8 cellular contexts compared by ENCODE assay signal in the genomic region with DNA sequence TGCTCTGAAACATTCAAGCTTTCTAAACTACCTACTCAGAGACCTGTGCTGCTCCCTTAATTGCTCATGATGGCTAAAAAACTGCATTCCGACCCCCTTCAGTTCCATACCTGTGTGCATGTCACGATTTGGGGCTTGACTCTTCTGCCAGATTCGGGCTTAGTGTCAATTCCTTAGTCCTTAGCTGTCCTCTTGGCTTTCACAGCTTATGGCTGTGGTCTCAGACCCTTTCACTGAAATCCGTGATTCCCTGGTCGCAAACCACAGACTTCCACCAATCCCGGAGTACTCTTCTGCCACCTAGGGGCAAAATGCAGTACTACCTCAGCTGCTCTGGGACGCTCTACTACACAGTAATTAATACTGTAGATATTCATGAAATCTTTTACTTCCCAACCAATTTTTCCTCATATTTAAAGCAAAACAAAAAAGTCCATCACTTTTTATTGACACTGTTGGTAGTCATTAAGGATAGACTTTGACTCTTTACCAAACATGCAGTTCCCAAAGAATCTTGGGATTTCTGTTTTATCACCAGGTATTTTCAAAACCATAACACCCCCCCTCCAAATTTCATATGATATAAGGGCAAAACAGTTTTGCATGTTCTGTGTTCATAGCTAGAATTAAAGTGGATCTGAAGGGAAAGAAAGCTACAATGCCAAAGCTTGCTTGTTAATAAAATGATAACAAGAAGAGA.
A peak's percentile ranks its signal among the peaks of the same experiment; 100 is the strongest.
DNase-seq lines count a peak whose midpoint lies in the region; ATAC-seq and TF ChIP-seq lines count a peak whose summit lies in the region.

No MANE protein-coding gene starts in this region.

- H2AFZ ChIP-seq in OCI-LY7 (ENCODE audit: low read length) = no peak overlapping the region; the same call in 1 of the 2 replicates

- POLR2A ChIA-PET in OCI-LY7 (lab: Charles Lee) = interaction anchor here (0.5 kb wide), 1 partner anchor 241 kb away, joined by 3 read pairs; no protein-coding TSS in a partner anchor

- BruUV-seq in OCI-LY7 (replicated peaks; lab: Mats Ljungman, UMichigan) = no TSS peak

- H3K4me3 Mint-ChIP-seq in activated naive CD8-positive, alpha-beta T cell treated with anti-CD3 and anti-CD28 coated beads for 36 hours = no peak overlapping the region

- H3K9me2 ChIP-seq in OCI-LY7 (ENCODE audit: insufficient read depth, low read length) = no peaks in the 10 kb centered on the region

- peak; percentile 79 for ATAC-seq in GM19397 (IDR thresholded peaks at IDR 0.05; ENCODE audit: unreplicated experiment)
- ATAC-seq in HG03469 (IDR thresholded peaks at IDR 0.05; ENCODE audit: unreplicated experiment) = peak; percentile 63
- peak; percentile 57 to 63 for ATAC-seq in left cardiac atrium

- no peaks in the 10 kb centered on the region for H3K36me3 Mint-ChIP-seq in activated naive CD8-positive, alpha-beta T cell treated with anti-CD3 and anti-CD28 coated beads for 36 hours

- no peaks in the 10 kb centered on the region for H3K36me3 ChIP-seq in OCI-LY7 (ENCODE audit: insufficient read depth, low read length)

- no peak overlapping the region for H3K4me2 ChIP-seq in OCI-LY7 (ENCODE audit: low read length)

- H3K4me1 ChIP-seq in OCI-LY7 (ENCODE audit: insufficient read depth, low read length, poor library complexity, severe bottlenecking) = no peaks in the 10 kb centered on the region

- no peaks in the 10 kb centered on the region for H3K9me3 ChIP-seq in OCI-LY7 (ENCODE audit: low read length)

- H3K79me2 ChIP-seq in OCI-LY7 (ENCODE audit: insufficient read depth, low read depth, low read length) = no peaks in the 10 kb centered on the region

- H3K4me1 Mint-ChIP-seq in activated naive CD8-positive, alpha-beta T cell treated with anti-CD3 and anti-CD28 coated beads for 36 hours = no peaks in the 10 kb centered on the region

- H3K9me3 Mint-ChIP-seq in activated naive CD8-positive, alpha-beta T cell treated with anti-CD3 and anti-CD28 coated beads for 36 hours = no peaks in the 10 kb centered on the region

- no peak overlapping the region for H3K27ac Mint-ChIP-seq in activated naive CD8-positive, alpha-beta T cell treated with anti-CD3 and anti-CD28 coated beads for 36 hours

- no peak overlapping the region for H3K4me3 ChIP-seq in OCI-LY7 (ENCODE audit: low read depth, low read length, poor library complexity, severe bottlenecking)

- no peak overlapping the region for H3K27ac ChIP-seq in OCI-LY7 (ENCODE audit: low read depth, low read length, poor library complexity, severe bottlenecking)

- CTCF ChIA-PET in OCI-LY7 (lab: Charles Lee; ENCODE audit: unreplicated experiment) = no interaction called here

- H4K20me1 ChIP-seq in OCI-LY7 (ENCODE audit: insufficient read depth, low read length) = no peaks in the 10 kb centered on the region

- peak; percentile 54 for DNase-seq in DMS114 treated with DMSO at 0.1 percent for 48 hours (lab: John Stamatoyannopoulos, UW; ENCODE audit: unreplicated experiment)
- peak; percentile 46 for DNase-seq in OCI-LY7 (ENCODE audit: low spot score)
- peak; percentile 3 for DNase-seq in activated naive CD8-positive, alpha-beta T cell treated with anti-CD3 and anti-CD28 coated beads for 36 hours
- DNase-seq in left cardiac atrium = peak; percentile 45
- peak; percentile 8 for DNase-seq in putamen (ENCODE audit: low spot score)
- no peak for DNase-seq in OCI-M2 (lab: John Stamatoyannopoulos, UW; ENCODE audit: unreplicated experiment)

- peaks cover 8% of the 10 kb centered on the region for H3K27me3 Mint-ChIP-seq in activated naive CD8-positive, alpha-beta T cell treated with anti-CD3 and anti-CD28 coated beads for 36 hours

- intact Hi-C loops in OCI-LY7 (cut with micrococcal nuclease; ENCODE audit: unreplicated experiment) (no loop called here), left cardiac atrium (cut with DNase I) (no loop called here)

- peak; percentile 93 for TF ChIP-seq CTCF in OCI-LY7 (conservative IDR thresholded peaks at IDR 0.05; ENCODE audit: low read length)
